In the genomic region with DNA sequence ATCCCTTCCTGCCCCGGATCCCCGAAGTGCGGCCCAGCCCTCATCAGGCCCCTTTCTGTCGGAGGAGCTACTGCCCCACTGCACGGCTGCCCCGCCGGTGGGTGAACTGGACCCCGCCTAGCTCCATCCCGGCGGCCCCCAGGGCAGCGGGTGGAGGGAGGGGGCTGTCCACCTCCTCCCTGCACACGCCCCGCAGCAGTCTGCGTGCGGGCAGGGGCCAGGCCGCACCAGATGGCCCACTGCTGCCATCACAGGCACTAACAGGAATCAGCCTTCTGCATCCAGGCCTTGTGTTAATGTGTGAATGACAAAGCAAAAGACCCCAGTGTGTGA, we compare ENCODE assay signal across 1 cellular context.
TF ChIP-seq lines count a peak whose summit lies in the region.

No MANE protein-coding gene starts in this region.

TF ChIP-seq in WTC11, 78 proteins besides CTCF, POLR2A, EP300 and RAD21 (continued from another document):
- TF ChIP-seq GABPB1 (CRISPR knock-in tag; IDR thresholded peaks at IDR 0.05) (no peak), PREB (CRISPR knock-in tag; IDR thresholded peaks at IDR 0.05; ENCODE audit: borderline replicate concordance) (no peak), STAT6 (CRISPR knock-in tag; conservative IDR thresholded peaks at IDR 0.05; ENCODE audit: low read depth) (no peak), ZNF121 (CRISPR knock-in tag; IDR thresholded peaks at IDR 0.05) (no peak), CBFB (CRISPR knock-in tag; IDR thresholded peaks at IDR 0.05; ENCODE audit: low read depth) (no peak), TEAD1 (CRISPR knock-in tag; IDR thresholded peaks at IDR 0.05) (no peak), FOXK1 (CRISPR knock-in tag; IDR thresholded peaks at IDR 0.05) (no peak), ETV6 (CRISPR knock-in tag; IDR thresholded peaks at IDR 0.05) (no peak), SOX15 (CRISPR knock-in tag; IDR thresholded peaks at IDR 0.05) (no peak), NFATC4 (CRISPR knock-in tag; IDR thresholded peaks at IDR 0.05) (no peak), FOXJ3 (CRISPR knock-in tag; IDR thresholded peaks at IDR 0.05; ENCODE audit: borderline replicate concordance) (no peak), ZBTB21 (CRISPR knock-in tag; IDR thresholded peaks at IDR 0.05; ENCODE audit: borderline replicate concordance) (no peak), NFE2L1 (CRISPR knock-in tag; IDR thresholded peaks at IDR 0.05) (no peak), ZNF232 (CRISPR knock-in tag; IDR thresholded peaks at IDR 0.05) (peak; percentile 53; the same call in 1 of the 2 replicates), RELA (CRISPR knock-in tag; IDR thresholded peaks at IDR 0.05; ENCODE audit: borderline replicate concordance) (no peak), ATF2 (CRISPR knock-in tag; IDR thresholded peaks at IDR 0.05; ENCODE audit: borderline replicate concordance, low read depth) (no peak), ATF3 (CRISPR knock-in tag; conservative IDR thresholded peaks at IDR 0.05) (no peak), SMAD3 (CRISPR knock-in tag; IDR thresholded peaks at IDR 0.05; ENCODE audit: borderline replicate concordance) (0 out of 2 replicates have a peak, but pooled peaks have one; percentile 57)
- TF ChIP-seq, protein P1, sequence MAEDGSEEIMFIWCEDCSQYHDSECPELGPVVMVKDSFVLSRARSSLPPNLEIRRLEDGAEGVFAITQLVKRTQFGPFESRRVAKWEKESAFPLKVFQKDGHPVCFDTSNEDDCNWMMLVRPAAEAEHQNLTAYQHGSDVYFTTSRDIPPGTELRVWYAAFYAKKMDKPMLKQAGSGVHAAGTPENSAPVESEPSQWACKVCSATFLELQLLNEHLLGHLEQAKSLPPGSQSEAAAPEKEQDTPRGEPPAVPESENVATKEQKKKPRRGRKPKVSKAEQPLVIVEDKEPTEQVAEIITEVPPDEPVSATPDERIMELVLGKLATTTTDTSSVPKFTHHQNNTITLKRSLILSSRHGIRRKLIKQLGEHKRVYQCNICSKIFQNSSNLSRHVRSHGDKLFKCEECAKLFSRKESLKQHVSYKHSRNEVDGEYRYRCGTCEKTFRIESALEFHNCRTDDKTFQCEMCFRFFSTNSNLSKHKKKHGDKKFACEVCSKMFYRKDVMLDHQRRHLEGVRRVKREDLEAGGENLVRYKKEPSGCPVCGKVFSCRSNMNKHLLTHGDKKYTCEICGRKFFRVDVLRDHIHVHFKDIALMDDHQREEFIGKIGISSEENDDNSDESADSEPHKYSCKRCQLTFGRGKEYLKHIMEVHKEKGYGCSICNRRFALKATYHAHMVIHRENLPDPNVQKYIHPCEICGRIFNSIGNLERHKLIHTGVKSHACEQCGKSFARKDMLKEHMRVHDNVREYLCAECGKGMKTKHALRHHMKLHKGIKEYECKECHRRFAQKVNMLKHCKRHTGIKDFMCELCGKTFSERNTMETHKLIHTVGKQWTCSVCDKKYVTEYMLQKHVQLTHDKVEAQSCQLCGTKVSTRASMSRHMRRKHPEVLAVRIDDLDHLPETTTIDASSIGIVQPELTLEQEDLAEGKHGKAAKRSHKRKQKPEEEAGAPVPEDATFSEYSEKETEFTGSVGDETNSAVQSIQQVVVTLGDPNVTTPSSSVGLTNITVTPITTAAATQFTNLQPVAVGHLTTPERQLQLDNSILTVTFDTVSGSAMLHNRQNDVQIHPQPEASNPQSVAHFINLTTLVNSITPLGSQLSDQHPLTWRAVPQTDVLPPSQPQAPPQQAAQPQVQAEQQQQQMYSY (CRISPR knock-in tag; IDR thresholded peaks at IDR 0.05) = 0 out of 2 replicates have a peak, but pooled peaks have one; percentile 12
- TF ChIP-seq, protein P2, sequence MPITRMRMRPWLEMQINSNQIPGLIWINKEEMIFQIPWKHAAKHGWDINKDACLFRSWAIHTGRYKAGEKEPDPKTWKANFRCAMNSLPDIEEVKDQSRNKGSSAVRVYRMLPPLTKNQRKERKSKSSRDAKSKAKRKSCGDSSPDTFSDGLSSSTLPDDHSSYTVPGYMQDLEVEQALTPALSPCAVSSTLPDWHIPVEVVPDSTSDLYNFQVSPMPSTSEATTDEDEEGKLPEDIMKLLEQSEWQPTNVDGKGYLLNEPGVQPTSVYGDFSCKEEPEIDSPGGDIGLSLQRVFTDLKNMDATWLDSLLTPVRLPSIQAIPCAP (CRISPR knock-in tag; IDR thresholded peaks at IDR 0.05) = no peak
